ENCODE assay signal across 32 cellular contexts in the genomic region with DNA sequence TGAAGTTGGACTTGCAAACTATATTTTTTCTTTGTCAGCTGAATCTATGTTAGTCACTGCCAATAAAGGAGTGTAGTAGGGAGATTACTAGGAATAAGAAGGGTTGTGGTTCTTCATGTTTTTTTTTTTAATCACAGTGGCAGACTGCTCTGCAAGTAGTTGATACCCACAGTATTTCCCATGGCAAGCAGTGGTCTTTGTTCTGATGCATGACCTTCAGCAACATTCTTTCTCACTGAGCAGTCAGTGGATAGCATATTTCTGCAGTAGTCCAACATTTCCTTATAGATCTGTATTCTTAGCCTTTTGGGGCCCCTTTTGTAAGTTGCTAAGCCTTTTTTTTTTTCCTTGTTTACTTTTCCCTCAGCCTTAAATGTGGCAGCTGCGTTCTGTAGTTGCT.
"Had no signal": no experiment of that assay in that cellular context is flagged by ENCODE, and none has a peak within 500 bp of the region (broad histone marks: within the 10 kb centered on the region; RNA-seq: fewer than 3 reads in every experiment).

No MANE protein-coding gene starts in this region.

- H3K36me3 Mint-ChIP-seq: activated CD8-positive, alpha-beta memory T cell treated with anti-CD3 and anti-CD28 coated beads, Interleukin-2, amount 10 ng/mL, durations not matched to agents 7 days and 5 days; natural killer cell treated with Interleukin-12 subunit alpha and Interleukin-12 subunit beta and Interleukin-15 and Interleukin-18, amount 100 ng/mL, for 72 hours; T-cell had no signal

- ATAC-seq: activated CD4-positive, alpha-beta T cell treated with anti-CD3 and anti-CD28 coated beads for 36 hours; activated CD8-positive, alpha-beta memory T cell treated with anti-CD3 and anti-CD28 coated beads, Interleukin-2, amount 10 ng/mL, durations not matched to agents 7 days and 5 days; activated CD8-positive, alpha-beta T cell treated with anti-CD3 and anti-CD28 coated beads, Interleukin-2, amount 10 ng/mL, durations not matched to agents 7 days and 5 days; esophagus mucosa; heart right ventricle; left cardiac atrium; left ventricle myocardium superior; mucosa of descending colon; natural killer cell treated with Interleukin-12 subunit alpha and Interleukin-12 subunit beta and Interleukin-15 and Interleukin-18, amount 100 ng/mL, for 72 hours; sciatic nerve; stimulated activated naive B cell treated with anti-CD40 and anti-IgM and Interleukin-4, amounts not matched to agents 10 μg/mL and 1 μg/mL and 100 μg/mL, for 72 hours; T-cell had no signal

- H3K27ac Mint-ChIP-seq: activated CD4-positive, alpha-beta T cell treated with anti-CD3 and anti-CD28 coated beads for 36 hours; activated CD8-positive, alpha-beta memory T cell treated with anti-CD3 and anti-CD28 coated beads, Interleukin-2, amount 10 ng/mL, durations not matched to agents 7 days and 5 days; activated CD8-positive, alpha-beta T cell treated with anti-CD3 and anti-CD28 coated beads, Interleukin-2, amount 10 ng/mL, durations not matched to agents 7 days and 5 days; activated naive CD8-positive, alpha-beta T cell; endodermal cell; natural killer cell treated with Interleukin-12 subunit alpha and Interleukin-12 subunit beta and Interleukin-15 and Interleukin-18, amount 100 ng/mL, for 72 hours; stimulated activated naive B cell treated with anti-CD40 and anti-IgM and Interleukin-4, amounts not matched to agents 10 μg/mL and 1 μg/mL and 100 μg/mL, for 72 hours; T-cell; T-helper 2 cell treated with Interferon-gamma antibody and Interleukin-4, amounts not matched to agents 5 μg/mL and 100 μg/mL, for 36 hours had no signal

- FAIRE-seq: islet of Langerhans, small intestine had no signal

- H3K4me3 ChIP-seq: heart right ventricle, mucosa of descending colon, stomach, thyroid gland, upper lobe of left lung, vagina had no signal

- H3K27ac ChIP-seq: heart right ventricle, stomach, thyroid gland, upper lobe of left lung, vagina had no signal

- H3K4me1 Mint-ChIP-seq: activated CD4-positive, alpha-beta T cell treated with anti-CD3 and anti-CD28 coated beads for 36 hours; activated CD8-positive, alpha-beta memory T cell treated with anti-CD3 and anti-CD28 coated beads, Interleukin-2, amount 10 ng/mL, durations not matched to agents 7 days and 5 days; endodermal cell; stimulated activated naive B cell treated with anti-CD40 and anti-IgM and Interleukin-4, amounts not matched to agents 10 μg/mL and 1 μg/mL and 100 μg/mL, for 72 hours; T-cell had no signal

- H3K9me3 ChIP-seq: heart right ventricle, mucosa of descending colon, stomach, thyroid gland, upper lobe of left lung, vagina had no signal

- H3K4me1 ChIP-seq: heart right ventricle, stomach, thyroid gland, upper lobe of left lung, vagina had no signal

- H3K27me3 ChIP-seq: heart right ventricle, stomach, thyroid gland, upper lobe of left lung, vagina had no signal

- H3K9me3 Mint-ChIP-seq: natural killer cell treated with Interleukin-12 subunit alpha and Interleukin-12 subunit beta and Interleukin-15 and Interleukin-18, amount 100 ng/mL, for 72 hours; T-cell; T-helper 2 cell treated with Interferon-gamma antibody and Interleukin-4, amounts not matched to agents 5 μg/mL and 100 μg/mL, for 36 hours had no signal

- H3K4me3 Mint-ChIP-seq: activated CD4-positive, alpha-beta T cell treated with anti-CD3 and anti-CD28 coated beads for 36 hours; activated CD8-positive, alpha-beta memory T cell treated with anti-CD3 and anti-CD28 coated beads, Interleukin-2, amount 10 ng/mL, durations not matched to agents 7 days and 5 days; activated CD8-positive, alpha-beta T cell treated with anti-CD3 and anti-CD28 coated beads, Interleukin-2, amount 10 ng/mL, durations not matched to agents 7 days and 5 days; activated naive CD8-positive, alpha-beta T cell; endodermal cell; natural killer cell treated with Interleukin-12 subunit alpha and Interleukin-12 subunit beta and Interleukin-15 and Interleukin-18, amount 100 ng/mL, for 72 hours; stimulated activated naive B cell treated with anti-CD40 and anti-IgM and Interleukin-4, amounts not matched to agents 10 μg/mL and 1 μg/mL and 100 μg/mL, for 72 hours; T-cell; T-helper 2 cell treated with Interferon-gamma antibody and Interleukin-4, amounts not matched to agents 5 μg/mL and 100 μg/mL, for 36 hours had no signal

- H3K36me3 ChIP-seq: heart right ventricle, stomach, thyroid gland, upper lobe of left lung, vagina had no signal

- DNase-seq: activated CD4-positive, alpha-beta T cell treated with anti-CD3 and anti-CD28 coated beads for 36 hours; activated CD4-positive, CD25-positive, alpha-beta regulatory T cell; activated CD8-positive, alpha-beta memory T cell treated with anti-CD3 and anti-CD28 coated beads, Interleukin-2, amount 10 ng/mL, durations not matched to agents 7 days and 5 days; activated CD8-positive, alpha-beta T cell treated with anti-CD3 and anti-CD28 coated beads, Interleukin-2, amount 10 ng/mL, durations not matched to agents 7 days and 5 days; activated effector memory CD4-positive, alpha-beta T cell treated with Interleukin-2 at 50 U/mL for 16 hours; activated naive CD4-positive, alpha-beta T cell treated with Interleukin-2 at 50 U/mL for 16 hours; aorta; caudate nucleus; cortex of kidney; endodermal cell; foreskin fibroblast; heart right ventricle; left cardiac atrium; left ventricle myocardium superior; mucosa of descending colon; posterior cingulate gyrus; small intestine; stimulated activated CD4-positive, alpha-beta T cell treated with anti-CD3 and anti-CD28 coated beads, Interleukin-1b, Interleukin-23, amount 100 ng/mL, for 48 hours; stimulated activated CD4-positive, alpha-beta T cell treated with anti-CD3 and anti-CD28 coated beads, Interleukin-4, amount 100 ng/mL, for 4 hours; stimulated activated CD8-positive, alpha-beta memory T cell treated with anti-CD3 and anti-CD28 coated beads, Interleukin-4, amount 100 ng/mL, for 48 hours; stimulated activated naive B cell treated with anti-CD40 and anti-IgM and Interleukin-4, amounts not matched to agents 10 μg/mL and 1 μg/mL and 100 μg/mL, for 72 hours; stomach; T-cell; thyroid gland; upper lobe of left lung had no signal
